15 cellular contexts compared by ENCODE assay signal in genomic region chr17:44409309-44410028, GRCh38. TPM values are rescaled to one million over a fixed set of nuclear protein-coding genes. Genes with fewer than 3 reads are reported as not detected.
A peak's percentile ranks its signal among the peaks of the same experiment; 100 is the strongest.
DNase-seq lines count a peak whose midpoint lies in the region; ATAC-seq and TF ChIP-seq lines count a peak whose summit lies in the region.
"Had no signal": no experiment of that assay in that cellular context is flagged by ENCODE, and none has a peak within 500 bp of the region (broad histone marks: within the 10 kb centered on the region; RNA-seq: fewer than 3 reads in every experiment).

No MANE protein-coding gene starts in this region.

- peak; percentile 16 for ATAC-seq in GM18867 (IDR thresholded peaks at IDR 0.05; ENCODE audit: unreplicated experiment)
- ATAC-seq in GM21367 (IDR thresholded peaks at IDR 0.05; ENCODE audit: unreplicated experiment): no peak
- ATAC-seq: left lung, Right ventricle myocardium inferior had no signal

- H3K27me3 Mint-ChIP-seq in neural crest cell (ENCODE audit: low read depth): no peaks in the 10 kb centered on the region

- H3K4me3 Mint-ChIP-seq in neural crest cell: no peak overlapping the region

- H3K36me3 Mint-ChIP-seq in neural crest cell (ENCODE audit: low read depth): peaks cover 9% of the 10 kb centered on the region

- H3K4me3 ChIP-seq in GM12864 (ENCODE audit: low read depth, low read length) (no peak overlapping the region), astrocyte of the spinal cord (ENCODE audit: low read depth, low read length) (no peak overlapping the region)
- H3K4me3 ChIP-seq: left lung had no signal

- no peaks in the 10 kb centered on the region for H3K9me3 Mint-ChIP-seq in neural crest cell

- no peaks in the 10 kb centered on the region for H3K4me1 Mint-ChIP-seq in neural crest cell

- no peak overlapping the region for H3K27ac Mint-ChIP-seq in neural crest cell (ENCODE audit: unreplicated experiment)

- DNase-seq in GM12864 (ENCODE audit: low read depth): no peak
- no peak for DNase-seq in astrocyte of the spinal cord (ENCODE audit: low read depth, low spot score)
- DNase-seq in neural crest cell (ENCODE audit: low read depth, low spot score): no peak
- no peak for DNase-seq in NCI-H1092 treated with DMSO at 0.1 percent for 48 hours (lab: John Stamatoyannopoulos, UW)
- no peak for DNase-seq in NCI-H345 (lab: John Stamatoyannopoulos, UW)
- DNase-seq: activated CD4-positive, alpha-beta T cell treated with anti-CD3 and anti-CD28 coated beads, Interleukin-2, amount 50 U/mL, for 1 hour; central memory CD4-positive, alpha-beta T cell; EL; Karpas-422; left lung; NCI-H1092; NCI-H2081 had no signal

- in situ Hi-C loops in astrocyte of the spinal cord (cut with HindIII; ENCODE audit: low sequenced_read_pairs): no loop called here

- peak; percentile 45 for TF ChIP-seq CTCF in GM12864 (IDR thresholded peaks at IDR 0.05; ENCODE audit: low read depth, low read length, missing control alignments)
- TF ChIP-seq CTCF in astrocyte of the spinal cord (IDR thresholded peaks at IDR 0.05; ENCODE audit: low read depth, low read length): peak; percentile 4
- peak; percentile 50 for TF ChIP-seq CTCF in neural crest cell (conservative IDR thresholded peaks at IDR 0.05)

RNA-seq across cellular contexts. Expression of gene ITGA2B, which starts 20.0 kb away (rescaled TPM):
- total RNA-seq in neural crest cell: 7.3 and 8.1 TPM in 2 replicates

RNA-seq across cellular contexts. Expression of gene FAM171A2, which starts 45.8 kb away (rescaled TPM):
- 50.6 and 51.9 TPM in 2 replicates for total RNA-seq in neural crest cell
